8 cellular contexts compared by ENCODE assay signal in the genomic region with DNA sequence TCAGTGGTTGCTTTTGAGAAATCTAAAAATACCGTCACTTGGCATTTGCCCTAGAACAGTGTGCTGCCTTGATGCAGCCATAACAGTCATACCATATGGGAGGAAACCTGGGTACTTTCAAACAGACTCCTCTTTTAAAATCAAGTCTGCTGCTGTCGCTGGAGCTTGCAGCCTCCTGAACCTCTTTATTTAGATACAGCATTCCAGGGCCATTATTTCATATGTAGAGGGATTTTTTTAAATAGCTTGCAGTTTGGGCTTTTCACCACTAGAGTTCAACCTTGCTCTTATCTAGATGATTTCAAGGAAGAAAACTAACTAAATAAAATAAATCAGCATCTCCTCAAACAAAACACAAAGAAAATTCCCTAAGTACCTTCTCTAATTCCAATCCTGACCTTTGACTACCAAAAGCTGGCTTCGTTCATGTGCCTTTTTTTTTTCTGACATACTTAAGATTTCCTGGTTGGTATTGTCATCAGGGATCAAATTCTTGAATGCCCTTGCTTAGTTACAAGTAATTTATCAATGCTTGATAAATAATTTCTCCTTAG.
DNase-seq lines count a peak whose midpoint lies in the region; ATAC-seq, FAIRE-seq and TF ChIP-seq lines count a peak whose summit lies in the region.

No MANE protein-coding gene starts in this region.

- peak; percentile 45 for FAIRE-seq in pancreas (lab: Jason Lieb, UNC)
- no peak for FAIRE-seq in GM12892 (lab: Jason Lieb, UNC)

- no peaks in the 10 kb centered on the region for H3K9me3 ChIP-seq in pancreas

- 32 to 33% methylated on average over 3 of the region's 3 CpGs for WGBS in pancreas, 2 donors

- TF ChIP-seq POLR2A in GM12892 (IDR thresholded peaks at IDR 0.05; ENCODE audit: low read depth, low read length) = no peak

- H3K27me3 ChIP-seq in pancreas = no peaks in the 10 kb centered on the region

- H3K4me3 ChIP-seq in GM12865 (ENCODE audit: low read depth, low read length) (no peak overlapping the region), epithelial cell of esophagus (ENCODE audit: low read length) (no peak overlapping the region), pancreas (no peak overlapping the region)

- no peaks in the 10 kb centered on the region for H3K36me3 ChIP-seq in pancreas

- peak; percentile 30 for DNase-seq in GM12865 (ENCODE audit: low read depth)
- DNase-seq in NCI-H748 treated with DMSO at 0.1 percent for 48 hours (lab: John Stamatoyannopoulos, UW) = peak; percentile 39
- DNase-seq in epithelial cell of esophagus (ENCODE audit: low read depth) = peak; percentile 71
- no peak for DNase-seq in pancreas
- DNase-seq in GM12892 (ENCODE audit: insufficient read length) = no peak

- intact Hi-C loops in pancreas (cut with DNase I) = loop anchor here in 1 of 3 donors (10.0 kb wide), 1 partner anchor 1775 kb away; no protein-coding TSS in a partner anchor

- TF ChIP-seq CTCF in 22Rv1 (IDR thresholded peaks at IDR 0.05) = peak; percentile 78
- peak; percentile 52 for TF ChIP-seq CTCF in GM12865 (IDR thresholded peaks at IDR 0.05; ENCODE audit: insufficient read depth, low read depth, low read length, missing control alignments)
- peak; percentile 64 for TF ChIP-seq CTCF in epithelial cell of esophagus (IDR thresholded peaks at IDR 0.05; ENCODE audit: insufficient read depth, low read depth, low read length, missing control alignments)
- TF ChIP-seq CTCF in pancreas (IDR thresholded peaks at IDR 0.05) = peak in 3 of 4 donors; percentile 16 to 36 (median 26)

- H3K4me1 ChIP-seq in pancreas = no peaks in the 10 kb centered on the region

- ATAC-seq in pancreas (peak in 3 of 4 donors; percentile 52 to 76 (median 69)), HG03460 (IDR thresholded peaks at IDR 0.05; ENCODE audit: unreplicated experiment) (no peak), GM21390 (IDR thresholded peaks at IDR 0.05; ENCODE audit: unreplicated experiment) (no peak)

- no peak overlapping the region for H3K27ac ChIP-seq in 22Rv1
- no peak overlapping the region for H3K27ac ChIP-seq in pancreas

Comparison
In these comparisons a context has a peak if more than half of its experiments do, and no peak if none do; other contexts are left out.
1. CTCF ChIP-seq: peak in every context shown above with its lines; median percentile 78 in 22Rv1; 64 in epithelial cell of esophagus; 52 in GM12865; 26 in pancreas.
2. DNase-seq: peak in GM12865 (single experiment), NCI-H748 treated with DMSO at 0.1 percent for 48 hours (single experiment) and epithelial cell of esophagus (single experiment); none in pancreas (0 of 6) and GM12892 (single experiment).
3. ATAC-seq: peak in pancreas (3 of 4); none in HG03460 (single experiment) and GM21390 (single experiment).